30 cellular contexts compared by ENCODE assay signal in the genomic region with DNA sequence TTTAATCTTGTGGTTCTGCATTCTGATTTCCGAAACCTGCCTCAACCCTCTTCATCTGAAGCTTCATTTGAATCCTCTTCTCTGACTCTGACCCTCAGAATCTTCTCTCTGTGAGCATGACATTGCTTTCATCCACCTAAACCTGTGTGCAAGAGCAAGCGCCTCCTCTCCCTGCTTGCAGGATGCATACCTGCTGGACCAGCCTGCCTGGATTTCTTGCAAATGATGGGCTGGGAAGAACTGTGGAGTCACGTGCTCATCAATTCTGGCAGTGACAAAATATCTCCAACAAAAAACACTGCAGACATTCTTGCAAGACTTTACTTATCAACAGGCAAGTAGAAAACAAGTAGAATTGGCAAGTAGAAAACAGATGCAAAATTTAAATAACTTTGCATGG. TPM values are rescaled to one million over a fixed set of nuclear protein-coding genes. Genes with fewer than 3 reads are reported as not detected.
"Had no signal": no experiment of that assay in that cellular context is flagged by ENCODE, and none has a peak within 500 bp of the region (broad histone marks: within the 10 kb centered on the region; RNA-seq: fewer than 3 reads in every experiment).

No MANE protein-coding gene starts in this region.

- H3K4me1 Mint-ChIP-seq: immature natural killer cell; memory B cell; naive thymus-derived CD4-positive, alpha-beta T cell; nephron; stimulated activated naive CD8-positive, alpha-beta T cell treated with anti-CD3 and anti-CD28 coated beads, Interleukin-15, amount 100 ng/mL, for 72 hours had no signal

- DNase-seq: effector memory CD8-positive, alpha-beta T cell; foreskin fibroblast; gastrocnemius medialis; head of caudate nucleus; immature natural killer cell; naive thymus-derived CD4-positive, alpha-beta T cell; stimulated activated CD4-positive, alpha-beta T cell treated with anti-CD3 and anti-CD28 coated beads, Interleukin-12 subunit alpha, Interleukin-12 subunit beta, amount 100 ng/mL, for 4 hours; stimulated activated CD4-positive, alpha-beta T cell treated with anti-CD3 and anti-CD28 coated beads, Interleukin-1b, Interleukin-23, amount 100 ng/mL, for 48 hours; stimulated activated CD4-positive, alpha-beta T cell treated with anti-CD3 and anti-CD28 coated beads, Interleukin-4, amount 100 ng/mL, for 1 hour; stimulated activated CD8-positive, alpha-beta memory T cell treated with anti-CD3 and anti-CD28 coated beads, Interleukin-4, amount 100 ng/mL, for 48 hours; stimulated activated naive CD4-positive, alpha-beta T cell; stimulated activated naive CD8-positive, alpha-beta T cell treated with anti-CD3 and anti-CD28 coated beads, Interleukin-15, amount 100 ng/mL, for 72 hours; transverse colon had no signal

- H3K27ac ChIP-seq: coronary artery, epithelial cell of prostate, gastrocnemius medialis, neural progenitor cell, prostate gland, right atrium auricular region, suprapubic skin, transverse colon had no signal

- H3K4me3 ChIP-seq: coronary artery, gastrocnemius medialis, lung, neural progenitor cell, prostate gland, right atrium auricular region, smooth muscle cell, suprapubic skin, transverse colon had no signal

- H3K36me3 Mint-ChIP-seq: memory B cell; mesothelial cell of epicardium; naive thymus-derived CD4-positive, alpha-beta T cell; neural progenitor cell had no signal

- ATAC-seq: effector memory CD8-positive, alpha-beta T cell; esophagus mucosa; gastrocnemius medialis; left lobe of liver; naive thymus-derived CD4-positive, alpha-beta T cell; sciatic nerve; stimulated activated naive CD8-positive, alpha-beta T cell treated with anti-CD3 and anti-CD28 coated beads, Interleukin-15, amount 100 ng/mL, for 72 hours had no signal

- H3K27me3 ChIP-seq: gastrocnemius medialis, neural progenitor cell, right atrium auricular region, transverse colon had no signal

- H3K4me1 ChIP-seq: gastrocnemius medialis, neural progenitor cell, prostate gland, right atrium auricular region, suprapubic skin, transverse colon had no signal

- H3K27ac Mint-ChIP-seq: effector memory CD8-positive, alpha-beta T cell; immature natural killer cell; memory B cell; mesothelial cell of epicardium; naive thymus-derived CD4-positive, alpha-beta T cell; nephron; neural progenitor cell had no signal

- H3K4me3 Mint-ChIP-seq: effector memory CD8-positive, alpha-beta T cell; immature natural killer cell; memory B cell; mesothelial cell of epicardium; naive thymus-derived CD4-positive, alpha-beta T cell; nephron; neural progenitor cell; stimulated activated naive CD8-positive, alpha-beta T cell treated with anti-CD3 and anti-CD28 coated beads, Interleukin-15, amount 100 ng/mL, for 72 hours had no signal

- H3K9me3 ChIP-seq: gastrocnemius medialis, prostate gland, transverse colon had no signal

- H3K36me3 ChIP-seq: gastrocnemius medialis, neural progenitor cell, prostate gland, right atrium auricular region, suprapubic skin, transverse colon had no signal

RNA-seq across cellular contexts. Expression of gene SLC35F3, which starts 20.8 kb away (rescaled TPM):
- total RNA-seq: dermis microvascular lymphatic vessel endothelial cell, glomerular endothelial cell, osteocyte, right atrium auricular region, sciatic nerve, transverse colon had no signal
